ENCODE assay signal across 10 cellular contexts in genomic region chr2:113018509-113018908, GRCh38. TPM values are rescaled to one million over a fixed set of nuclear protein-coding genes. Genes with fewer than 3 reads are reported as not detected.
"Had no signal": no experiment of that assay in that cellular context is flagged by ENCODE, and none has a peak within 500 bp of the region (broad histone marks: within the 10 kb centered on the region; RNA-seq: fewer than 3 reads in every experiment).

No MANE protein-coding gene starts in this region.

- ATAC-seq: HepG2 had no signal

- H3K4me2 ChIP-seq: KMS-11 had no signal

- H3K9ac ChIP-seq: KMS-11 had no signal

- FAIRE-seq: HepG2, HTR-8/SVneo had no signal

- H3K27ac ChIP-seq: HL-60, KMS-11 had no signal

- DNase-seq: IMR-90, KBM-7, KG1 had no signal

RNA-seq across cellular contexts. Expression of gene IL36A, which starts 13.2 kb away (rescaled TPM):
- total RNA-seq: HepG2, HT-29, HT1080, IMR-90 had no signal
- polyA plus RNA-seq: HepG2, IgD-negative memory B cell, IMR-90 had no signal

RNA-seq across cellular contexts. Expression of gene IL36B, which starts 34.2 kb away (rescaled TPM):
- total RNA-seq: HepG2, HT-29, HT1080, IMR-90 had no signal
- polyA plus RNA-seq: HepG2, IgD-negative memory B cell, IMR-90 had no signal

RNA-seq across cellular contexts. Expression of gene IL36RN, which starts 40.5 kb away (rescaled TPM):
- total RNA-seq: HepG2, HT1080, IMR-90 had no signal
- polyA plus RNA-seq: HepG2, IgD-negative memory B cell, IMR-90 had no signal

RNA-seq across cellular contexts. Expression of gene IL36G, which starts 40.7 kb away (rescaled TPM):
- total RNA-seq: HepG2, HT-29, HT1080, IMR-90 had no signal
- polyA plus RNA-seq: HepG2, IgD-negative memory B cell, IMR-90 had no signal

RNA-seq across cellular contexts. Expression of gene IL1F10, which starts 49.3 kb away (rescaled TPM):
- total RNA-seq: HepG2, HT-29, HT1080, IMR-90 had no signal
- polyA plus RNA-seq: HepG2, IgD-negative memory B cell, IMR-90 had no signal
